Comparison of ENCODE assay signal across 23 cellular contexts in the genomic region with DNA sequence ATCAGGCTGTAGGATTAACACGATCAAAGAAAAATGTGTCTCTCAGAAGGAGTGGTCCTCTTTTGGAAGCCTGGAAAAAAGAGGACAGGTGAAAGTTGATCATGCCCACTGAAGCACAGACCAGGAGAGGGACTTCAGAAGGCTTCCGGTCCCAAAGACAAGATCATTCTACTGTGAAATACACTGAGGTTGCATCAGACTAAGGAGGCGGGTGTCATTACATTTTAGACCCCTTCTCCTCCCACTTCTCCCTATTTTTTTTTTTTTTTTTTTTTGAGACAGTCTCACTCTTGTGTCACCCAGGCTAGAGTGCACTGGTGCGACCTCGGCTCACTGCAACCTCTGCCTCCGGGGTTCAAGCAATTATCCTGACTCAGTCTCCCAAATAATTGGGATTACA.
A peak's percentile ranks its signal among the peaks of the same experiment; 100 is the strongest.
DNase-seq lines count a peak whose midpoint lies in the region; ATAC-seq, FAIRE-seq and TF ChIP-seq lines count a peak whose summit lies in the region.
"Had no signal": no experiment of that assay in that cellular context is flagged by ENCODE, and none has a peak within 500 bp of the region (broad histone marks: within the 10 kb centered on the region; RNA-seq: fewer than 3 reads in every experiment).

No MANE protein-coding gene starts in this region.

- TF ChIP-seq POLR2A in HepG2 (IDR thresholded peaks at IDR 0.05; ENCODE audit: insufficient read depth in 1 of 2, low read depth in 2 of 2, low read length in 2 of 2), result no peak
- no peak for TF ChIP-seq POLR2A in right lobe of liver (IDR thresholded peaks at IDR 0.05)

- no peaks in the 10 kb centered on the region for H3K9me3 Mint-ChIP-seq in natural killer cell treated with Interleukin-12 subunit alpha and Interleukin-12 subunit beta and Interleukin-15 and Interleukin-18, amount 100 ng/mL, for 72 hours
- H3K9me3 Mint-ChIP-seq: activated CD4-positive, alpha-beta memory T cell treated with anti-CD3 and anti-CD28 coated beads for 36 hours; immature natural killer cell had no signal

- H3K27me3 ChIP-seq in liver (ENCODE audit: control insufficient read depth in 4 of 4, insufficient read depth in 4 of 4, low read length in 3 of 4) (no peaks in the 10 kb centered on the region), HepG2 (ENCODE audit: control insufficient read depth in 1 of 2, insufficient read depth in 2 of 2, low read length in 2 of 2) (no peaks in the 10 kb centered on the region), right lobe of liver (no peaks in the 10 kb centered on the region)
- H3K27me3 ChIP-seq: SJSA1, vagina had no signal

- DNase-seq in HepG2 (ENCODE audit: low spot score) (no peak), OCI-LY7 (ENCODE audit: low spot score) (peak; percentile 49), right lobe of liver (no peak), activated T-cell treated with anti-CD3 and anti-CD28 coated beads for 4 hours (no peak)
- DNase-seq in natural killer cell treated with Interleukin-12 subunit alpha and Interleukin-12 subunit beta and Interleukin-15 and Interleukin-18, amount 100 ng/mL, for 72 hours (ENCODE audit: low spot score), result no peak
- DNase-seq: activated CD4-positive, alpha-beta memory T cell treated with anti-CD3 and anti-CD28 coated beads for 36 hours; amniotic stem cell; dermis blood vessel endothelial cell; immature natural killer cell; left ventricle myocardium inferior; mucosa of descending colon; NCI-H1436 treated with DMSO at 0.1 percent for 48 hours; NCI-H2171; NCI-H526; T-helper 17 cell had no signal

- H3K79me2 ChIP-seq in HepG2 (ENCODE audit: insufficient read depth, low read length), result no peaks in the 10 kb centered on the region
- H3K79me2 ChIP-seq in OCI-LY7 (ENCODE audit: insufficient read depth, low read depth, low read length), result no peaks in the 10 kb centered on the region

- TF ChIP-seq RAD21 in liver (IDR thresholded peaks at IDR 0.05), result no peak
- TF ChIP-seq RAD21 in HepG2 (CRISPR knock-in tag; IDR thresholded peaks at IDR 0.05), result no peak

- H3K9me3 ChIP-seq in liver (ENCODE audit: control insufficient read depth in 4 of 4, low read length in 3 of 4) (no peaks in the 10 kb centered on the region), HepG2 (ENCODE audit: low read length) (no peaks in the 10 kb centered on the region), OCI-LY7 (ENCODE audit: low read length) (no peaks in the 10 kb centered on the region), right lobe of liver (no peaks in the 10 kb centered on the region)
- H3K9me3 ChIP-seq: A549, left ventricle myocardium inferior, mucosa of descending colon, SJSA1, vagina had no signal

- H3K4me3 ChIP-seq in liver (ENCODE audit: low read depth in 1 of 3, low read length in 3 of 3) (no peak overlapping the region), HepG2 (replicated peaks in 1 of 3; ENCODE audit: insufficient read depth in 1 of 3, low read depth in 2 of 3, low read length in 3 of 3) (no peak overlapping the region), OCI-LY7 (ENCODE audit: low read depth, low read length, poor library complexity, severe bottlenecking) (no peak overlapping the region), right lobe of liver (no peak overlapping the region)
- H3K4me3 ChIP-seq: A549, left ventricle myocardium inferior, mucosa of descending colon, SJSA1, vagina had no signal

- peaks cover 0 to 4% of the 10 kb centered on the region in 2 donors for H3K27me3 Mint-ChIP-seq in natural killer cell treated with Interleukin-12 subunit alpha and Interleukin-12 subunit beta and Interleukin-15 and Interleukin-18, amount 100 ng/mL, for 72 hours

- H3K27ac Mint-ChIP-seq in natural killer cell treated with Interleukin-12 subunit alpha and Interleukin-12 subunit beta and Interleukin-15 and Interleukin-18, amount 100 ng/mL, for 72 hours, result no peak overlapping the region
- H3K27ac Mint-ChIP-seq: activated CD4-positive, alpha-beta memory T cell treated with anti-CD3 and anti-CD28 coated beads for 36 hours; immature natural killer cell; T-helper 17 cell had no signal

- in situ Hi-C loops in HepG2 (cut with HindIII; ENCODE audit: extremely low pct_ligation_motif_present, low pct_unique_long_range_greater_than_20kb), result no loop called here

- CTCF ChIA-PET in HepG2 (lab: Yijun Ruan, JAX; ENCODE audit: low intra/inter-chr PET ratio, low total read pairs) (no interaction called here), OCI-LY7 (lab: Charles Lee; ENCODE audit: unreplicated experiment) (no interaction called here)

- no peak for TF ChIP-seq EP300 in HepG2 (IDR thresholded peaks at IDR 0.05; ENCODE audit: low read depth in 2 of 2, low read length in 2 of 2)
- no peak for TF ChIP-seq EP300 in HepG2 (CRISPR knock-in tag; IDR thresholded peaks at IDR 0.05; ENCODE audit: borderline replicate concordance)

- WGBS in liver, result 85% methylated on average over 6 of the region's 6 CpGs
- 42% methylated on average over 6 of the region's 6 CpGs for WGBS in HepG2 (ENCODE audit: low lambda C conversion rate)
- 67% methylated on average over 6 of the region's 6 CpGs for WGBS in right lobe of liver (ENCODE audit: insufficient coverage, low coverage, low lambda C conversion rate, missing lambda C conversion rate)

- ATAC-seq in HepG2 (no peak), right lobe of liver (no peak), HG03520 (IDR thresholded peaks at IDR 0.05; ENCODE audit: unreplicated experiment) (no peak), GM21825 (IDR thresholded peaks at IDR 0.05; ENCODE audit: unreplicated experiment) (no peak)
- no peak for ATAC-seq in natural killer cell treated with Interleukin-12 subunit alpha and Interleukin-12 subunit beta and Interleukin-15 and Interleukin-18, amount 100 ng/mL, for 72 hours
- ATAC-seq: A549, mucosa of descending colon, PC-3, T-helper 17 cell had no signal

- no peaks in the 10 kb centered on the region for H4K20me1 ChIP-seq in HepG2 (ENCODE audit: insufficient read depth, low read length)
- H4K20me1 ChIP-seq in OCI-LY7 (ENCODE audit: insufficient read depth, low read length), result no peaks in the 10 kb centered on the region

- H3K9me2 ChIP-seq in OCI-LY7 (ENCODE audit: insufficient read depth, low read length), result no peaks in the 10 kb centered on the region

- no peak overlapping the region for H3K4me3 Mint-ChIP-seq in natural killer cell treated with Interleukin-12 subunit alpha and Interleukin-12 subunit beta and Interleukin-15 and Interleukin-18, amount 100 ng/mL, for 72 hours
- H3K4me3 Mint-ChIP-seq: activated CD4-positive, alpha-beta memory T cell treated with anti-CD3 and anti-CD28 coated beads for 36 hours; immature natural killer cell; T-helper 17 cell had no signal

- FAIRE-seq in HepG2 (lab: Jason Lieb, UNC), result no peak
- FAIRE-seq: A549, endothelial cell of umbilical vein had no signal

- TF ChIP-seq CTCF in liver (IDR thresholded peaks at IDR 0.05; ENCODE audit: low read depth, low read length, missing input control) (no peak), HepG2 (CRISPR knock-in tag; IDR thresholded peaks at IDR 0.05) (no peak), OCI-LY7 (conservative IDR thresholded peaks at IDR 0.05; ENCODE audit: low read length) (no peak), right lobe of liver (IDR thresholded peaks at IDR 0.05) (no peak)

- peaks cover 0 to 6% of the 10 kb centered on the region in 2 donors for H3K4me1 Mint-ChIP-seq in natural killer cell treated with Interleukin-12 subunit alpha and Interleukin-12 subunit beta and Interleukin-15 and Interleukin-18, amount 100 ng/mL, for 72 hours (ENCODE audit: low read depth in 2 of 2)

- POLR2A ChIA-PET in HepG2 (lab: Yijun Ruan, JAX) (no interaction called here), OCI-LY7 (lab: Charles Lee) (interaction anchor here (0.7 to 3.3 kb wide), 3 partner anchors 14 to 1222 kb away, joined by 4 to 32 read pairs (median 7); no protein-coding TSS in a partner anchor)

- H3K9ac ChIP-seq in liver (ENCODE audit: low read depth in 1 of 2, low read length in 2 of 2), result no peak overlapping the region
- H3K9ac ChIP-seq in HepG2 (ENCODE audit: insufficient read depth, low read depth, low read length), result no peak overlapping the region

- H3K36me3 Mint-ChIP-seq in natural killer cell treated with Interleukin-12 subunit alpha and Interleukin-12 subunit beta and Interleukin-15 and Interleukin-18, amount 100 ng/mL, for 72 hours, result no peaks in the 10 kb centered on the region
- H3K36me3 Mint-ChIP-seq: activated CD4-positive, alpha-beta memory T cell treated with anti-CD3 and anti-CD28 coated beads for 36 hours; immature natural killer cell had no signal

- H3K4me2 ChIP-seq in HepG2 (ENCODE audit: low read depth, low read length) (no peak overlapping the region), OCI-LY7 (ENCODE audit: low read length) (0 out of 2 replicates have a peak overlapping the region, but pooled peaks have one; percentile 6)

- BruUV-seq in HepG2 (replicated peaks; lab: Mats Ljungman, UMichigan) (no TSS peak), OCI-LY7 (replicated peaks; lab: Mats Ljungman, UMichigan) (no TSS peak)

- H3K36me3 ChIP-seq in liver (ENCODE audit: control insufficient read depth in 4 of 4, insufficient read depth in 3 of 4, low read depth in 1 of 4, low read length in 3 of 4) (peaks cover 0 to 1% (median 0%) of the 10 kb centered on the region in 4 donors), HepG2 (replicated peaks in 1 of 2; ENCODE audit: control insufficient read depth in 1 of 2, insufficient read depth in 2 of 2, low read length in 2 of 2) (no peaks in the 10 kb centered on the region), OCI-LY7 (ENCODE audit: insufficient read depth, low read length) (no peaks in the 10 kb centered on the region), right lobe of liver (no peaks in the 10 kb centered on the region)
- H3K36me3 ChIP-seq: left ventricle myocardium inferior, SJSA1, vagina had no signal

- H2AFZ ChIP-seq in HepG2 (ENCODE audit: low read length) (no peak overlapping the region), OCI-LY7 (ENCODE audit: low read length) (peak overlapping the region; percentile 32; the same call in 1 of the 2 replicates)

- intact Hi-C loops in HepG2 (cut with micrococcal nuclease; ENCODE audit: unreplicated experiment), result no loop called here
- intact Hi-C loops in OCI-LY7 (cut with micrococcal nuclease; ENCODE audit: unreplicated experiment), result loop anchor here (5.0 kb wide), 1 partner anchor 60 kb away; no protein-coding TSS in a partner anchor
- intact Hi-C loops in right lobe of liver (cut with DNase I), result no loop called here

- H3K27ac ChIP-seq in liver (ENCODE audit: low read depth in 1 of 2, low read length in 2 of 2) (peak overlapping the region; percentile 7 to 23), HepG2 (ENCODE audit: extremely low read length, insufficient read depth, low read length) (no peak overlapping the region), OCI-LY7 (ENCODE audit: low read depth, low read length, poor library complexity, severe bottlenecking) (peak overlapping the region; percentile 9), right lobe of liver (peak overlapping the region in 2 of 3 donors; percentile 87 to 92)
- H3K27ac ChIP-seq: left ventricle myocardium inferior, SJSA1, vagina had no signal

- H3K4me1 ChIP-seq in liver (ENCODE audit: control insufficient read depth in 4 of 4, insufficient read depth in 4 of 4, low read length in 3 of 4) (peaks cover 26 to 53% (median 40%) of the 10 kb centered on the region in 4 donors), HepG2 (ENCODE audit: insufficient read depth, low read length) (peaks cover 31% of the 10 kb centered on the region), OCI-LY7 (ENCODE audit: insufficient read depth, low read length, poor library complexity, severe bottlenecking) (peaks cover 56% of the 10 kb centered on the region), right lobe of liver (peaks cover 0 to 82% (median 16%) of the 10 kb centered on the region in 4 donors)
- H3K4me1 ChIP-seq: left ventricle myocardium inferior, SJSA1 had no signal
